Comparison of ENCODE assay signal across 1 cellular context in the genomic region with DNA sequence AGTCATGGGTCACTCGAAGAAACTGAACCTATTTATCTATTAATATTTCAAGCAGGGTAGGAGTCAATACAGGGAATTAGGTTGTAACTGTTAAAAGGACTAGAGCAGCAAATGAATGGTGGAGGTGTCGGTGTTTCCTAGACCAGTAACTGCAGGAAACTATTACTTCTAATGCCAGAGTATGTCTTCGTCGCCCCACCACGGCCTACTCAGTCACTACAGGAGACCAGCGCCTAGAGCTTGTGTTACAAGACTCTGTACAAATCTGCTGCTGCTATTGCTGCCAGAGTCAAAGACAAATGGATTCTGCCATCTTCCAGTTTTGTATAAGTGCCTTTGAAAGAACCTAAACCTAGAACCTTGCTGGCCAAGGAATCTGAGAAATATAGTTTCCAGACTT.
TF ChIP-seq lines count a peak whose summit lies in the region.

No MANE protein-coding gene starts in this region.

TF ChIP-seq in GM23338, 12 proteins besides CTCF, POLR2A, EP300 and RAD21 (continued from another document):
- TF ChIP-seq, protein P1, sequence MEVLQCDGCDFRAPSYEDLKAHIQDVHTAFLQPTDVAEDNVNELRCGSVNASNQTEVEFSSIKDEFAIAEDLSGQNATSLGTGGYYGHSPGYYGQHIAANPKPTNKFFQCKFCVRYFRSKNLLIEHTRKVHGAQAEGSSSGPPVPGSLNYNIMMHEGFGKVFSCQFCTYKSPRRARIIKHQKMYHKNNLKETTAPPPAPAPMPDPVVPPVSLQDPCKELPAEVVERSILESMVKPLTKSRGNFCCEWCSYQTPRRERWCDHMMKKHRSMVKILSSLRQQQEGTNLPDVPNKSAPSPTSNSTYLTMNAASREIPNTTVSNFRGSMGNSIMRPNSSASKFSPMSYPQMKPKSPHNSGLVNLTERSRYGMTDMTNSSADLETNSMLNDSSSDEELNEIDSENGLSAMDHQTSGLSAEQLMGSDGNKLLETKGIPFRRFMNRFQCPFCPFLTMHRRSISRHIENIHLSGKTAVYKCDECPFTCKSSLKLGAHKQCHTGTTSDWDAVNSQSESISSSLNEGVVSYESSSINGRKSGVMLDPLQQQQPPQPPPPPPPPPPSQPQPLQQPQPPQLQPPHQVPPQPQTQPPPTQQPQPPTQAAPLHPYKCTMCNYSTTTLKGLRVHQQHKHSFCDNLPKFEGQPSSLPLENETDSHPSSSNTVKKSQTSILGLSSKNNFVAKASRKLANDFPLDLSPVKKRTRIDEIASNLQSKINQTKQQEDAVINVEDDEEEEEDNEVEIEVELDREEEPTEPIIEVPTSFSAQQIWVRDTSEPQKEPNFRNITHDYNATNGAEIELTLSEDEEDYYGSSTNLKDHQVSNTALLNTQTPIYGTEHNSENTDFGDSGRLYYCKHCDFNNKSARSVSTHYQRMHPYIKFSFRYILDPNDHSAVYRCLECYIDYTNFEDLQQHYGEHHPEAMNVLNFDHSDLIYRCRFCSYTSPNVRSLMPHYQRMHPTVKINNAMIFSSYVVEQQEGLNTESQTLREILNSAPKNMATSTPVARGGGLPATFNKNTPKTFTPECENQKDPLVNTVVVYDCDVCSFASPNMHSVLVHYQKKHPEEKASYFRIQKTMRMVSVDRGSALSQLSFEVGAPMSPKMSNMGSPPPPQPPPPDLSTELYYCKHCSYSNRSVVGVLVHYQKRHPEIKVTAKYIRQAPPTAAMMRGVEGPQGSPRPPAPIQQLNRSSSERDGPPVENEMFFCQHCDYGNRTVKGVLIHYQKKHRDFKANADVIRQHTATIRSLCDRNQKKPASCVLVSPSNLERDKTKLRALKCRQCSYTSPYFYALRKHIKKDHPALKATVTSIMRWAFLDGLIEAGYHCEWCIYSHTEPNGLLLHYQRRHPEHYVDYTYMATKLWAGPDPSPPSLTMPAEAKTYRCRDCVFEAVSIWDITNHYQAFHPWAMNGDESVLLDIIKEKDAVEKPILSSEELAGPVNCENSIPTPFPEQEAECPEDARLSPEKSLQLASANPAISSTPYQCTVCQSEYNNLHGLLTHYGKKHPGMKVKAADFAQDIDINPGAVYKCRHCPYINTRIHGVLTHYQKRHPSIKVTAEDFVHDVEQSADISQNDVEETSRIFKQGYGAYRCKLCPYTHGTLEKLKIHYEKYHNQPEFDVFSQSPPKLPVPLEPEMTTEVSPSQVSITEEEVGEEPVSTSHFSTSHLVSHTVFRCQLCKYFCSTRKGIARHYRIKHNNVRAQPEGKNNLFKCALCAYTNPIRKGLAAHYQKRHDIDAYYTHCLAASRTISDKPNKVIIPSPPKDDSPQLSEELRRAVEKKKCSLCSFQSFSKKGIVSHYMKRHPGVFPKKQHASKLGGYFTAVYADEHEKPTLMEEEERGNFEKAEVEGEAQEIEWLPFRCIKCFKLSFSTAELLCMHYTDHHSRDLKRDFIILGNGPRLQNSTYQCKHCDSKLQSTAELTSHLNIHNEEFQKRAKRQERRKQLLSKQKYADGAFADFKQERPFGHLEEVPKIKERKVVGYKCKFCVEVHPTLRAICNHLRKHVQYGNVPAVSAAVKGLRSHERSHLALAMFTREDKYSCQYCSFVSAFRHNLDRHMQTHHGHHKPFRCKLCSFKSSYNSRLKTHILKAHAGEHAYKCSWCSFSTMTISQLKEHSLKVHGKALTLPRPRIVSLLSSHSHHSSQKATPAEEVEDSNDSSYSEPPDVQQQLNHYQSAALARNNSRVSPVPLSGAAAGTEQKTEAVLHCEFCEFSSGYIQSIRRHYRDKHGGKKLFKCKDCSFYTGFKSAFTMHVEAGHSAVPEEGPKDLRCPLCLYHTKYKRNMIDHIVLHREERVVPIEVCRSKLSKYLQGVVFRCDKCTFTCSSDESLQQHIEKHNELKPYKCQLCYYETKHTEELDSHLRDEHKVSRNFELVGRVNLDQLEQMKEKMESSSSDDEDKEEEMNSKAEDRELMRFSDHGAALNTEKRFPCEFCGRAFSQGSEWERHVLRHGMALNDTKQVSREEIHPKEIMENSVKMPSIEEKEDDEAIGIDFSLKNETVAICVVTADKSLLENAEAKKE (CRISPR knock-in tag; IDR thresholded peaks at IDR 0.05): no peak
- TF ChIP-seq CREB1 (CRISPR knock-in tag; IDR thresholded peaks at IDR 0.05; ENCODE audit: low read depth) (no peak), STAT1 (IDR thresholded peaks at IDR 0.05; ENCODE audit: unreplicated experiment) (no peak)
